ENCODE assay signal across 30 cellular contexts in the genomic region with DNA sequence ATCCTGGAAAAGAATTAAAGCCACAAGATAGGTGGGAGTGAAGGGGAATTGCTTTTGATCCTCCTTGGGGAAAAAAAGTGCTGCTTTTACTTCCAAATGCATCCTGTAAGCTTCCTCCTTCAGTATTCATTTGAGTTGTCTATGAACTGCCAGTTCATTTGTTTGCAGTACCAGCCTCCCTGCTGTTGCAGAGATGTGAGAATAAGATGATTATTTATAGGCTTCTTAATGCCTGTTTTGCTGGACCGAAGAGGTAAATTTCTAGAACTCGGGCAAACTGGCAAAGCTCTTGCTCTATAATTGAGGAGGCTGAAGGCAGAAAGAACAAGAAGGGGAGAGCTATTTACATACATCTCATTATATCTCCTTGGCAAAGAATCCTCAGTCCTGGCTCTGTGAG.
"Had no signal": no experiment of that assay in that cellular context is flagged by ENCODE, and none has a peak within 500 bp of the region (broad histone marks: within the 10 kb centered on the region; RNA-seq: fewer than 3 reads in every experiment).

No MANE protein-coding gene starts in this region.

- H3K27me3 ChIP-seq: esophagus squamous epithelium, neutrophil, right lobe of liver, thyroid gland, upper lobe of right lung had no signal

- H3K4me1 ChIP-seq: esophagus squamous epithelium, left ventricle myocardium inferior, thyroid gland, upper lobe of right lung had no signal

- H3K4me1 Mint-ChIP-seq: central memory CD8-positive, alpha-beta T cell had no signal

- H3K36me3 Mint-ChIP-seq: natural killer cell treated with Interleukin-12 subunit alpha and Interleukin-12 subunit beta and Interleukin-15 and Interleukin-18, amount 100 ng/mL, for 72 hours had no signal

- H3K4me3 Mint-ChIP-seq: activated T-cell treated with anti-CD3 and anti-CD28 coated beads, Interleukin-2, amount 50 U/mL, for 24 hours; central memory CD8-positive, alpha-beta T cell; natural killer cell treated with Interleukin-12 subunit alpha and Interleukin-12 subunit beta and Interleukin-15 and Interleukin-18, amount 100 ng/mL, for 72 hours; T-helper 1 cell treated with Interleukin-12 subunit alpha and Interleukin-12 subunit beta and Interleukin-4 antibody, amounts not matched to agents 30 μg/mL and 1 μg/mL, for 36 hours had no signal

- ATAC-seq: mucosa of descending colon; natural killer cell treated with Interleukin-12 subunit alpha and Interleukin-12 subunit beta and Interleukin-15 and Interleukin-18, amount 100 ng/mL, for 72 hours; stimulated activated naive CD8-positive, alpha-beta T cell treated with anti-CD3 and anti-CD28 coated beads, Interleukin-15, Interleukin-2, amounts not matched to agents 100 U/mL and 50 U/mL, for 24 hours; upper lobe of right lung had no signal

- H3K27ac ChIP-seq: epithelial cell of prostate, esophagus squamous epithelium, left ventricle myocardium inferior, neutrophil, thyroid gland, upper lobe of right lung, VCaP had no signal

- DNase-seq: activated CD4-positive, alpha-beta T cell treated with anti-CD3 and anti-CD28 coated beads for 48 hours; activated CD4-positive, alpha-beta T cell treated with anti-CD3 and anti-CD28 coated beads, Interleukin-2, amount 50 U/mL, for 48 hours; activated CD8-positive, alpha-beta memory T cell treated with anti-CD3 and anti-CD28 coated beads, Interleukin-2, amount 50 U/mL, for 48 hours; activated gamma-delta T cell; activated naive CD4-positive, alpha-beta T cell treated with anti-CD3 and anti-CD28 coated beads, Interleukin-2, amount 50 U/mL, for 16 hours; activated T-cell treated with anti-CD3 and anti-CD28 coated beads, Interleukin-2, amount 50 U/mL, for 24 hours; amniotic stem cell; dermis blood vessel endothelial cell; effector CD8-positive, alpha-beta T cell; esophagus squamous epithelium; foreskin melanocyte; islet precursor cell; left ventricle myocardium inferior; mesendoderm; mucosa of descending colon; right lobe of liver; stimulated activated CD4-positive, alpha-beta T cell treated with anti-CD3 and anti-CD28 coated beads, Interleukin-12 subunit alpha, Interleukin-12 subunit beta, amount 100 ng/mL, for 4 hours; stimulated activated CD4-positive, alpha-beta T cell treated with anti-CD3 and anti-CD28 coated beads, Interleukin-4, amount 100 ng/mL, for 1 hour; stimulated activated naive CD8-positive, alpha-beta T cell treated with anti-CD3 and anti-CD28 coated beads, Interleukin-15, Interleukin-2, amounts not matched to agents 100 U/mL and 50 U/mL, for 24 hours; T-helper 9 cell; thyroid gland; upper lobe of right lung had no signal

- H3K36me3 ChIP-seq: esophagus squamous epithelium, left ventricle myocardium inferior, neutrophil, right lobe of liver, thyroid gland, upper lobe of right lung had no signal

- H3K9me3 Mint-ChIP-seq: T-helper 1 cell treated with Interleukin-12 subunit alpha and Interleukin-12 subunit beta and Interleukin-4 antibody, amounts not matched to agents 30 μg/mL and 1 μg/mL, for 36 hours had no signal

- H3K9me3 ChIP-seq: esophagus squamous epithelium, left ventricle myocardium inferior, mucosa of descending colon, neutrophil, right lobe of liver, thyroid gland, upper lobe of right lung had no signal

- H3K27ac Mint-ChIP-seq: activated T-cell treated with anti-CD3 and anti-CD28 coated beads, Interleukin-2, amount 50 U/mL, for 24 hours; natural killer cell treated with Interleukin-12 subunit alpha and Interleukin-12 subunit beta and Interleukin-15 and Interleukin-18, amount 100 ng/mL, for 72 hours; progenitor cell of endocrine pancreas; T-helper 1 cell treated with Interleukin-12 subunit alpha and Interleukin-12 subunit beta and Interleukin-4 antibody, amounts not matched to agents 30 μg/mL and 1 μg/mL, for 36 hours had no signal

- H3K27me3 Mint-ChIP-seq: central memory CD8-positive, alpha-beta T cell; natural killer cell treated with Interleukin-12 subunit alpha and Interleukin-12 subunit beta and Interleukin-15 and Interleukin-18, amount 100 ng/mL, for 72 hours; progenitor cell of endocrine pancreas had no signal

- H3K4me3 ChIP-seq: esophagus squamous epithelium, left ventricle myocardium inferior, lung, mucosa of descending colon, right lobe of liver, thyroid gland, upper lobe of right lung had no signal
